Comparison of ENCODE assay signal across 31 cellular contexts in genomic region chr11:112831041-112831440, GRCh38.
"Had no signal": no experiment of that assay in that cellular context is flagged by ENCODE, and none has a peak within 500 bp of the region (broad histone marks: within the 10 kb centered on the region; RNA-seq: fewer than 3 reads in every experiment).

No MANE protein-coding gene starts in this region.

- H3K27ac Mint-ChIP-seq: naive thymus-derived CD4-positive, alpha-beta T cell; natural killer cell; nephron; neural progenitor cell; progenitor cell of endocrine pancreas; stimulated activated memory B cell treated with anti-CD40 and anti-IgM and Interleukin-4, amounts not matched to agents 10 μg/mL and 1 μg/mL and 100 μg/mL, for 72 hours; stimulated activated naive CD8-positive, alpha-beta T cell treated with anti-CD3 and anti-CD28 coated beads, Interleukin-15, amount 100 ng/mL, for 72 hours; type B pancreatic cell had no signal

- H3K9me3 Mint-ChIP-seq: natural killer cell; stimulated activated memory B cell treated with anti-CD40 and anti-IgM and Interleukin-4, amounts not matched to agents 10 μg/mL and 1 μg/mL and 100 μg/mL, for 72 hours had no signal

- H3K27ac ChIP-seq: neural progenitor cell, ovary, parathyroid adenoma, psoas muscle, right lobe of liver, sigmoid colon, skin epidermis, suprapubic skin, testis, tibial artery, transverse colon, upper lobe of right lung, uterus had no signal

- H3K36me3 ChIP-seq: neural progenitor cell, ovary, right lobe of liver, sigmoid colon, suprapubic skin, tibial artery, transverse colon, upper lobe of right lung, uterus had no signal

- H3K4me2 ChIP-seq: neural progenitor cell, smooth muscle cell had no signal

- H3K4me1 Mint-ChIP-seq: natural killer cell; stimulated activated memory B cell treated with anti-CD40 and anti-IgM and Interleukin-4, amounts not matched to agents 10 μg/mL and 1 μg/mL and 100 μg/mL, for 72 hours; stimulated activated naive CD8-positive, alpha-beta T cell treated with anti-CD3 and anti-CD28 coated beads, Interleukin-15, amount 100 ng/mL, for 72 hours had no signal

- H3K79me2 ChIP-seq: parathyroid adenoma had no signal

- H3K9ac ChIP-seq: neural progenitor cell, parathyroid adenoma had no signal

- H3K4me3 ChIP-seq: neural progenitor cell, ovary, psoas muscle, right lobe of liver, sigmoid colon, skin epidermis, smooth muscle cell, suprapubic skin, testis, tibial artery, transverse colon, upper lobe of right lung, uterus had no signal

- H3K36me3 Mint-ChIP-seq: naive thymus-derived CD4-positive, alpha-beta T cell; natural killer cell; neural progenitor cell; stimulated activated memory B cell treated with anti-CD40 and anti-IgM and Interleukin-4, amounts not matched to agents 10 μg/mL and 1 μg/mL and 100 μg/mL, for 72 hours; type B pancreatic cell had no signal

- H3K4me1 ChIP-seq: parathyroid adenoma, psoas muscle, suprapubic skin, testis, transverse colon, upper lobe of right lung had no signal

- DNase-seq: naive thymus-derived CD4-positive, alpha-beta T cell; natural killer cell; occipital lobe; ovary; posterior cingulate gyrus; psoas muscle; right cardiac atrium; right lobe of liver; sigmoid colon; stimulated activated CD4-positive, alpha-beta T cell treated with anti-CD3 and anti-CD28 coated beads, Interleukin-15, amount 100 ng/mL, for 24 hours; stimulated activated CD4-positive, alpha-beta T cell treated with anti-CD3 and anti-CD28 coated beads, Interleukin-2, amount 100 ng/mL, for 24 hours; stimulated activated CD4-positive, alpha-beta T cell treated with anti-CD3 and anti-CD28 coated beads, Interleukin-2, amount 100 ng/mL, for 48 hours; stimulated activated CD4-positive, alpha-beta T cell treated with anti-CD3 and anti-CD28 coated beads, Interleukin-4, amount 100 ng/mL, for 24 hours; stimulated activated naive CD4-positive, alpha-beta T cell; stimulated activated naive CD8-positive, alpha-beta T cell treated with anti-CD3 and anti-CD28 coated beads, Interleukin-15, amount 100 ng/mL, for 72 hours; stimulated activated naive CD8-positive, alpha-beta T cell treated with anti-CD3 and anti-CD28 coated beads, Interleukin-15, Interleukin-2, amounts not matched to agents 100 U/mL and 50 U/mL, for 24 hours; substantia nigra; testis; tibial artery; transverse colon; upper lobe of right lung; uterus had no signal

- H3K27me3 ChIP-seq: neural progenitor cell, ovary, right lobe of liver, sigmoid colon, testis, transverse colon, upper lobe of right lung, uterus had no signal

- H3K9me3 ChIP-seq: ovary, psoas muscle, right lobe of liver, sigmoid colon, suprapubic skin, testis, tibial artery, transverse colon, upper lobe of right lung, uterus had no signal

- H3K4me3 Mint-ChIP-seq: naive thymus-derived CD4-positive, alpha-beta T cell; natural killer cell; nephron; neural progenitor cell; stimulated activated memory B cell treated with anti-CD40 and anti-IgM and Interleukin-4, amounts not matched to agents 10 μg/mL and 1 μg/mL and 100 μg/mL, for 72 hours; stimulated activated naive CD8-positive, alpha-beta T cell treated with anti-CD3 and anti-CD28 coated beads, Interleukin-15, amount 100 ng/mL, for 72 hours; type B pancreatic cell had no signal

- H3K27me3 Mint-ChIP-seq: stimulated activated memory B cell treated with anti-CD40 and anti-IgM and Interleukin-4, amounts not matched to agents 10 μg/mL and 1 μg/mL and 100 μg/mL, for 72 hours had no signal

- ATAC-seq: naive thymus-derived CD4-positive, alpha-beta T cell; natural killer cell; psoas muscle; right cardiac atrium; right lobe of liver; stimulated activated memory B cell treated with anti-CD40 and anti-IgM and Interleukin-4, amounts not matched to agents 10 μg/mL and 1 μg/mL and 100 μg/mL, for 72 hours; stimulated activated naive CD8-positive, alpha-beta T cell treated with anti-CD3 and anti-CD28 coated beads, Interleukin-15, amount 100 ng/mL, for 72 hours; stimulated activated naive CD8-positive, alpha-beta T cell treated with anti-CD3 and anti-CD28 coated beads, Interleukin-15, Interleukin-2, amounts not matched to agents 100 U/mL and 50 U/mL, for 24 hours; upper lobe of right lung had no signal

- H2AFZ ChIP-seq: neural progenitor cell, parathyroid adenoma had no signal
